8 cellular contexts compared by ENCODE assay signal in genomic region chr17:49861150-49861884, GRCh38. TPM values are rescaled to one million over a fixed set of nuclear protein-coding genes. Genes with fewer than 3 reads are reported as not detected.
DNase-seq lines count a peak whose midpoint lies in the region; ATAC-seq and TF ChIP-seq lines count a peak whose summit lies in the region.

No MANE protein-coding gene starts in this region.

- no peaks in the 10 kb centered on the region for H3K4me1 ChIP-seq in CD4-positive, alpha-beta memory T cell (ENCODE audit: insufficient read depth, low read length)
- no peaks in the 10 kb centered on the region for H3K4me1 ChIP-seq in HEK293 (ENCODE audit: control insufficient read depth, insufficient read depth, low read length)
- H3K4me1 ChIP-seq in sigmoid colon = no peaks in the 10 kb centered on the region

- H3K4me1 Mint-ChIP-seq in CD4-positive, alpha-beta memory T cell = peaks cover 0 to 3% (median 1%) of the 10 kb centered on the region in 4 donors

- peaks cover 3 to 7% of the 10 kb centered on the region in 2 donors for H3K27me3 Mint-ChIP-seq in CD4-positive, alpha-beta memory T cell

- TF ChIP-seq POLR2A in sigmoid colon (IDR thresholded peaks at IDR 0.05) = no peak

- WGBS in sigmoid colon, 2 donors = 33 to 42% methylated on average over 16 of the region's 16 CpGs

- CTCF ChIA-PET in CD4-positive, alpha-beta memory T cell (lab: Charles Lee; ENCODE audit: partially characterized antibody) = interaction anchor here (0.7 to 14.7 kb wide), 5 partner anchors 90 to 141 kb away, joined by 3 to 195 read pairs (median 3); partner anchors contain the start of gene DLX3
- CTCF ChIA-PET in HEK293 (lab: Yijun Ruan, JAX) = interaction anchor here (0.6 to 17.9 kb wide), 19 partner anchors 10 to 261 kb away, joined by 3 to 526 read pairs (median 4); partner anchors contain the start of gene DLX3

- H3K36me3 ChIP-seq in CD4-positive, alpha-beta memory T cell (ENCODE audit: insufficient read depth, low read length) = no peaks in the 10 kb centered on the region
- no peaks in the 10 kb centered on the region for H3K36me3 ChIP-seq in HEK293 (ENCODE audit: control insufficient read depth in 2 of 2, insufficient read depth in 1 of 2, low read length in 2 of 2)
- H3K36me3 ChIP-seq in sigmoid colon = no peaks in the 10 kb centered on the region

- peak; percentile 49 for ATAC-seq in Right ventricle myocardium superior (ENCODE audit: poor library complexity)

- H3K27ac Mint-ChIP-seq in CD4-positive, alpha-beta memory T cell = no peak overlapping the region

- H3K9me3 ChIP-seq in CD4-positive, alpha-beta memory T cell (ENCODE audit: control insufficient read depth in 1 of 2, low read length in 2 of 2) = no peaks in the 10 kb centered on the region
- no peaks in the 10 kb centered on the region for H3K9me3 ChIP-seq in HEK293 (ENCODE audit: control insufficient read depth, insufficient read depth, low read depth, low read length)
- H3K9me3 ChIP-seq in sigmoid colon = no peaks in the 10 kb centered on the region

- DNase-seq in CD4-positive, alpha-beta memory T cell = peak in 4 of 5 donors; percentile 39 to 48 (median 44)
- peak; percentile 29 for DNase-seq in RPMI7951 (ENCODE audit: low read depth)
- peak; percentile 18 for DNase-seq in activated effector memory CD4-positive, alpha-beta T cell treated with Interleukin-2 at 50 U/mL for 16 hours
- peak; percentile 47 for DNase-seq in Right ventricle myocardium superior
- no peak for DNase-seq in sigmoid colon
- DNase-seq in KG1 (lab: John Stamatoyannopoulos, UW) = no peak
- DNase-seq in GF-D8 (lab: John Stamatoyannopoulos, UW) = no peak

- H3K4me3 ChIP-seq in CD4-positive, alpha-beta memory T cell (ENCODE audit: low read length in 2 of 2) = no peak overlapping the region
- H3K4me3 ChIP-seq in HEK293 (ENCODE audit: low read depth, low read length) (no peak overlapping the region), sigmoid colon (no peak overlapping the region)

- no peak overlapping the region for H3K27ac ChIP-seq in CD4-positive, alpha-beta memory T cell (ENCODE audit: low read depth, low read length)
- H3K27ac ChIP-seq in HEK293 (ENCODE audit: extremely low read depth, low read depth, low read length) (no peak overlapping the region), sigmoid colon (no peak overlapping the region)

- no peak overlapping the region for H3K4me3 Mint-ChIP-seq in CD4-positive, alpha-beta memory T cell

- TF ChIP-seq EP300 in sigmoid colon (IDR thresholded peaks at IDR 0.05) = no peak

- POLR2A ChIA-PET in CD4-positive, alpha-beta memory T cell (lab: Charles Lee; ENCODE audit: partially characterized antibody) = no interaction called here
- POLR2A ChIA-PET in HEK293 (lab: Yijun Ruan, JAX) = interaction anchor here (1.0 to 1.2 kb wide), 2 partner anchors 134 to 136 kb away, joined by 3 to 6 read pairs; partner anchors contain the start of gene DLX3

- peak; percentile 89 for TF ChIP-seq CTCF in HEK293 (tag by site-specific recombination; IDR thresholded peaks at IDR 0.05)
- peak; percentile 33 to 96 (median 84) for TF ChIP-seq CTCF in sigmoid colon (IDR thresholded peaks at IDR 0.05)

- H3K36me3 Mint-ChIP-seq in CD4-positive, alpha-beta memory T cell = no peaks in the 10 kb centered on the region

- no peaks in the 10 kb centered on the region for H3K27me3 ChIP-seq in CD4-positive, alpha-beta memory T cell (ENCODE audit: insufficient read depth, low read length)
- H3K27me3 ChIP-seq in sigmoid colon = no peaks in the 10 kb centered on the region

- intact Hi-C loops in CD4-positive, alpha-beta memory T cell (cut with micrococcal nuclease) = loop anchor here (1.0 to 2.0 kb wide), 2 partner anchors 91 to 137 kb away; no protein-coding TSS in a partner anchor
- intact Hi-C loops in Right ventricle myocardium superior (cut with DNase I) (loop anchor here (2.0 kb wide), 1 partner anchor 137 kb away; no protein-coding TSS in a partner anchor), sigmoid colon (cut with DNase I) (loop anchor here (1.0 kb wide), 1 partner anchor 137 kb away; no protein-coding TSS in a partner anchor)

- no peaks in the 10 kb centered on the region for H3K9me3 Mint-ChIP-seq in CD4-positive, alpha-beta memory T cell

TF ChIP-seq in HEK293, 187 proteins besides CTCF, POLR2A, EP300 and RAD21 (continues in another document):
- TF ChIP-seq ZNF514 (tag by site-specific recombination; IDR thresholded peaks at IDR 0.05) = no peak
- no peak for TF ChIP-seq ZNF266 (tag by site-specific recombination; IDR thresholded peaks at IDR 0.05; ENCODE audit: low read depth)
- no peak for TF ChIP-seq HOXD13 (CRISPR knock-in tag; IDR thresholded peaks at IDR 0.05; ENCODE audit: borderline replicate concordance)
- no peak for TF ChIP-seq ZBTB6 (tag by site-specific recombination; IDR thresholded peaks at IDR 0.05)
- no peak for TF ChIP-seq ZNF311 (tag by site-specific recombination; IDR thresholded peaks at IDR 0.05; ENCODE audit: borderline replicate concordance)
- TF ChIP-seq GLIS2 (tag by site-specific recombination; IDR thresholded peaks at IDR 0.05) = peak; percentile 96
- no peak for TF ChIP-seq ZNF221 (tag by site-specific recombination; IDR thresholded peaks at IDR 0.05; ENCODE audit: borderline replicate concordance)
- peak; percentile 90 for TF ChIP-seq PRDM1 (tag by site-specific recombination; IDR thresholded peaks at IDR 0.05)
- no peak for TF ChIP-seq ZNF701 (tag by site-specific recombination; IDR thresholded peaks at IDR 0.05)
- no peak for TF ChIP-seq ZNF112 (tag by site-specific recombination; IDR thresholded peaks at IDR 0.05)
- no peak for TF ChIP-seq OVOL3 (tag by site-specific recombination; IDR thresholded peaks at IDR 0.05)
- no peak for TF ChIP-seq ZNF626 (tag by site-specific recombination; IDR thresholded peaks at IDR 0.05)
- 0 out of 2 replicates have a peak, but pooled peaks have one; percentile 15 for TF ChIP-seq ZXDB (tag by site-specific recombination; IDR thresholded peaks at IDR 0.05)
- no peak for TF ChIP-seq YY1 (tag by site-specific recombination; IDR thresholded peaks at IDR 0.05)
- TF ChIP-seq ZNF121 (tag by site-specific recombination; IDR thresholded peaks at IDR 0.05) = no peak
- TF ChIP-seq ZNF423 (tag by site-specific recombination; IDR thresholded peaks at IDR 0.05) = no peak
- peak; percentile 49; the same call in 1 of the 2 replicates for TF ChIP-seq ZBTB17 (tag by site-specific recombination; IDR thresholded peaks at IDR 0.05)
- no peak for TF ChIP-seq ZNF10 (tag by site-specific recombination; IDR thresholded peaks at IDR 0.05)
- no peak for TF ChIP-seq ZNF704 (tag by site-specific recombination; IDR thresholded peaks at IDR 0.05)
- TF ChIP-seq ZNF645 (tag by site-specific recombination; IDR thresholded peaks at IDR 0.05) = no peak
- peak; percentile 47 for TF ChIP-seq ZIC2 (tag by site-specific recombination; IDR thresholded peaks at IDR 0.05)
- TF ChIP-seq ZNF664 (tag by site-specific recombination; IDR thresholded peaks at IDR 0.05) = no peak
- TF ChIP-seq ZBTB8A (tag by site-specific recombination; IDR thresholded peaks at IDR 0.05) = no peak
- TF ChIP-seq ZNF391 (tag by site-specific recombination; IDR thresholded peaks at IDR 0.05; ENCODE audit: borderline replicate concordance, low read depth) = peak; percentile 64; the same call in 1 of the 2 replicates
- peak; percentile 93 for TF ChIP-seq EGR2 (tag by site-specific recombination; IDR thresholded peaks at IDR 0.05; ENCODE audit: low read depth)
- no peak for TF ChIP-seq SETDB1 (IDR thresholded peaks at IDR 0.05; ENCODE audit: insufficient read length, low read length)
- TF ChIP-seq ZNF530 (tag by site-specific recombination; IDR thresholded peaks at IDR 0.05; ENCODE audit: low read depth) = no peak
- TF ChIP-seq TRIM28 (IDR thresholded peaks at IDR 0.05; ENCODE audit: borderline replicate concordance, low read length) = no peak
- no peak for TF ChIP-seq REPIN1 (tag by site-specific recombination; IDR thresholded peaks at IDR 0.05; ENCODE audit: low read depth)
- TF ChIP-seq ZNF654 (tag by site-specific recombination; IDR thresholded peaks at IDR 0.05; ENCODE audit: low read depth) = peak; percentile 92

RNA-seq across cellular contexts. Expression of gene TAC4, which starts 13.4 kb away (rescaled TPM):
- not detected for total RNA-seq in CD4-positive, alpha-beta memory T cell
- not detected for polyA plus RNA-seq in CD4-positive, alpha-beta memory T cell
- not detected in 2 replicates for total RNA-seq in RPMI7951 (2014; rRNA removed; shearing (Covaris generic))
- total RNA-seq in Right ventricle myocardium superior (not detected), sigmoid colon (not detected)
- polyA plus RNA-seq in sigmoid colon = 1 to 10 TPM in 1 of 3 donors, not detected in 2; 3.6 TPM

Comparison
In these comparisons a context has a peak if more than half of its experiments do, and no peak if none do; other contexts are left out.
1. DNase-seq: peak in CD4-positive, alpha-beta memory T cell (4 of 5), RPMI7951 (single experiment), activated effector memory CD4-positive, alpha-beta T cell treated with Interleukin-2 at 50 U/mL for 16 hours (single experiment) and Right ventricle myocardium superior (single experiment); none in sigmoid colon (single experiment), KG1 (single experiment) and GF-D8 (single experiment).